16 cellular contexts compared by ENCODE assay signal in the genomic region with DNA sequence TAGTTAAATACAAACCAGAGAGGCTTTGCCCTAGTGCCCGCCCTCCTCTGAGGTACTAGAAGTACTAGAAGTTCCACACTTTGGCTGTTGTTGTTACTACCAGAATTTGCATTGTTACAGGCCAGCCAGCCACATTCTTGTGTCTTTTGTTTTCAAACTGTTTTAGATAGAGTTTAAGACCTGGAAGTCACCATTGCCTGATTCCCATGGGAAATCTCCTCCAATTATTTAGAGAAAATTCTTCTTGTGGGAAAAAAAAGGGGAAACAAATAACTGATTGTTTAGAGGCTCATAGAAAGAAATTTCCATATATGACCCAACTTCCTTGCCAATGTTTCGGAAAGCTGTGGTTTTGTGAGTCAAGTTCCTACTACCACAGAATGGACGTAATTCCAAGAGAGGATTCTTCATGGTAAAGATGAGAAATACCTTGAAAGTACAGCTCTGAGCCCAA.
DNase-seq lines count a peak whose midpoint lies in the region; ATAC-seq and TF ChIP-seq lines count a peak whose summit lies in the region.
"Had no signal": no experiment of that assay in that cellular context is flagged by ENCODE, and none has a peak within 500 bp of the region (broad histone marks: within the 10 kb centered on the region; RNA-seq: fewer than 3 reads in every experiment).

No MANE protein-coding gene starts in this region.

- no peak overlapping the region for H3K4me2 ChIP-seq in mesendoderm (ENCODE audit: low read length)

- H4K8ac ChIP-seq in mesendoderm (ENCODE audit: low read depth, low read length): no peak overlapping the region

- POLR2A ChIA-PET in naive thymus-derived CD8-positive, alpha-beta T cell (lab: Charles Lee): no interaction called here

- DNase-seq in ELR (ENCODE audit: low read depth) (peak; percentile 97), MV-4-11 (lab: John Stamatoyannopoulos, UW) (peak; percentile 38), cardiac fibroblast (ENCODE audit: low read depth in 2 of 2) (peak; percentile 35 to 87), mesendoderm (peak; percentile 64), DMS 273 (lab: John Stamatoyannopoulos, UW; ENCODE audit: unreplicated experiment) (no peak)
- DNase-seq in naive thymus-derived CD8-positive, alpha-beta T cell: no peak
- DNase-seq: activated CD4-positive, alpha-beta T cell treated with anti-CD3 and anti-CD28 coated beads for 4 hours; activated T-cell treated with anti-CD3 and anti-CD28 coated beads, Interleukin-2, amount 50 U/mL, for 72 hours; AML-193; aorta; Karpas-422; stimulated activated CD4-positive, alpha-beta T cell treated with anti-CD3 and anti-CD28 coated beads, Interleukin-4, amount 100 ng/mL, for 24 hours; stimulated activated naive CD4-positive, alpha-beta T cell treated with Interleukin-2 at 50 U/mL for 16 hours had no signal

- H3K56ac ChIP-seq in mesendoderm (ENCODE audit: low read length): no peak overlapping the region

- peaks cover 0 to 3% (median 0%) of the 10 kb centered on the region in 5 donors for H3K27me3 Mint-ChIP-seq in naive thymus-derived CD8-positive, alpha-beta T cell

- no peaks in the 10 kb centered on the region for H3K36me3 ChIP-seq in mesendoderm (ENCODE audit: control insufficient read depth, insufficient read depth, low read length)
- H3K36me3 ChIP-seq: prostate gland had no signal

- no peak overlapping the region for H2BK15ac ChIP-seq in mesendoderm (replicated peaks; ENCODE audit: low read depth)

- H2BK120ac ChIP-seq in mesendoderm (ENCODE audit: low read depth, low read length): no peak overlapping the region

- H3K4me3 ChIP-seq in cardiac fibroblast (replicated peaks in 1 of 2; ENCODE audit: low read depth in 2 of 2, low read length in 2 of 2): no peak overlapping the region
- no peak overlapping the region for H3K4me3 ChIP-seq in mesendoderm (ENCODE audit: low read length)
- H3K4me3 ChIP-seq: prostate gland had no signal

- no peak overlapping the region for H2AK5ac ChIP-seq in mesendoderm (ENCODE audit: low read length)

- no peak overlapping the region for H3K9ac ChIP-seq in mesendoderm (ENCODE audit: low read length)

- H2BK5ac ChIP-seq in mesendoderm (ENCODE audit: low read length): no peak overlapping the region

- no peak overlapping the region for H4K5ac ChIP-seq in mesendoderm (ENCODE audit: low read length)

- no peak for ATAC-seq in GM18511 (IDR thresholded peaks at IDR 0.05; ENCODE audit: unreplicated experiment)
- ATAC-seq in naive thymus-derived CD8-positive, alpha-beta T cell: no peak
- no peak for ATAC-seq in GM18873 (IDR thresholded peaks at IDR 0.05; ENCODE audit: low FRiP score, unreplicated experiment)
- ATAC-seq: activated T-cell treated with anti-CD3 and anti-CD28 coated beads, Interleukin-2, amount 50 U/mL, for 72 hours had no signal

- H3K9me3 Mint-ChIP-seq in naive thymus-derived CD8-positive, alpha-beta T cell: no peaks in the 10 kb centered on the region
- H3K9me3 Mint-ChIP-seq: activated T-cell treated with anti-CD3 and anti-CD28 coated beads, Interleukin-2, amount 50 U/mL, for 72 hours had no signal

- no peak overlapping the region for H3K27ac Mint-ChIP-seq in naive thymus-derived CD8-positive, alpha-beta T cell
- H3K27ac Mint-ChIP-seq: activated T-cell treated with anti-CD3 and anti-CD28 coated beads, Interleukin-2, amount 50 U/mL, for 72 hours had no signal

- H3K4ac ChIP-seq in mesendoderm (ENCODE audit: low read depth, low read length): no peak overlapping the region

- no peak overlapping the region for H3K23ac ChIP-seq in mesendoderm (ENCODE audit: low read length)

- no CpG with 5 or more reads among the region's 3 CpGs for WGBS in mesendoderm (ENCODE audit: extremely low coverage, insufficient coverage, low lambda C conversion rate)

- H3K4me1 Mint-ChIP-seq in naive thymus-derived CD8-positive, alpha-beta T cell: peaks cover 0 to 2% (median 0%) of the 10 kb centered on the region in 4 donors

- no peak overlapping the region for H3K27ac ChIP-seq in mesendoderm (ENCODE audit: low read depth, low read length)
- H3K27ac ChIP-seq: prostate gland had no signal

- no peak overlapping the region for H3K18ac ChIP-seq in mesendoderm (ENCODE audit: low read length)

- no peak for TF ChIP-seq CTCF in cardiac fibroblast (IDR thresholded peaks at IDR 0.05; ENCODE audit: low read depth, low read length)

- no peak overlapping the region for H3K4me3 Mint-ChIP-seq in naive thymus-derived CD8-positive, alpha-beta T cell
- H3K4me3 Mint-ChIP-seq: activated T-cell treated with anti-CD3 and anti-CD28 coated beads, Interleukin-2, amount 50 U/mL, for 72 hours had no signal

- no peaks in the 10 kb centered on the region for H3K79me1 ChIP-seq in mesendoderm (ENCODE audit: low read length)

- no peaks in the 10 kb centered on the region for H3K4me1 ChIP-seq in mesendoderm (ENCODE audit: control insufficient read depth, low read depth, low read length)
- H3K4me1 ChIP-seq: prostate gland had no signal

- no peaks in the 10 kb centered on the region for H3K79me2 ChIP-seq in mesendoderm (ENCODE audit: control insufficient read depth, insufficient read depth, low read length)

- no peaks in the 10 kb centered on the region for H3K36me3 Mint-ChIP-seq in naive thymus-derived CD8-positive, alpha-beta T cell

- no peaks in the 10 kb centered on the region for H3K27me3 ChIP-seq in mesendoderm (ENCODE audit: insufficient read depth, low read length, poor library complexity)

Comparison
In these comparisons a context has a peak if more than half of its experiments do, and no peak if none do; other contexts are left out.
1. DNase-seq: peak in ELR (single experiment), MV-4-11 (single experiment), cardiac fibroblast (2 of 2) and mesendoderm (single experiment); none in DMS 273 (single experiment) and naive thymus-derived CD8-positive, alpha-beta T cell (0 of 10).